In the genomic region with DNA sequence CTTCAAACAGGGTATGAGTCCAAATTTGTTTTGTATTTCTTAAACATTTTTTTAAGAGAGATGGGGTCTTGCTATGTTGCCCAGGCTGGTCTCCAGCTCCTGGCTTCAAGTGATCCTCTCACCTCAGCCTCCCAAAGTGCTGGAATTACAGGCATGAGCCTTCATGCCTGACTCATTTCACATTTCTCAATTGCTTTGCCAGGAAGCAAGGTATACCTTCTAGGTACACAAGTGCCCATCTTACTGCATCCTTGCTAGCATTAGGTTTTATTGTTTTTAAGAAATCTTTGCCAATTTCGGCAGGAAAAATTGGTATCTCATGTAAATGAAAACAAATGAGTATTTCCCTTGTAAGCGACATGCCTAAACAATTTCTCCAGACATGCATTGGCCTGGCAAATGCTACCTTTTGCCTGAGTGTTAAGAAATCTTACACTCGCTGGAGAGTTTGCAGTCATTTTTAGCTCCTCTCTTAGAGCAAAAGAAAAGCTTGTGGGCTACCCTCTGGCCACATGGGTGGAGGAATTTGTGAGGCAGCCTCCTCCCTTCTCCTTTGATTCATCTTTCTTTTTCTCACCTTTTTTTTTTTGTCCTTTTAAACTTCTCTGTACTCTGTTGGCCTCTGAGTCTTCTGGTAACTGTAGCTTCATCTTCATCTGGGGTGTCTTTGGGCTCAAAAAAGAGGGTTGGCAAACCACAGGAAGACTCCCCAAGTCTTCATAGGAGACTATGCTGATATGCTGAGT, we compare ENCODE assay signal across 1 cellular context.
TF ChIP-seq lines count a peak whose summit lies in the region.

No MANE protein-coding gene starts in this region.

TF ChIP-seq in WTC11, 78 proteins besides CTCF, POLR2A, EP300 and RAD21:
- TF ChIP-seq ZNF671 (CRISPR knock-in tag; IDR thresholded peaks at IDR 0.05) (no peak), MXD4 (CRISPR knock-in tag; IDR thresholded peaks at IDR 0.05; ENCODE audit: borderline replicate concordance) (no peak), GRHL2 (CRISPR knock-in tag; IDR thresholded peaks at IDR 0.05; ENCODE audit: insufficient replicate concordance, severe bottlenecking) (no peak)
- TF ChIP-seq, protein P1, sequence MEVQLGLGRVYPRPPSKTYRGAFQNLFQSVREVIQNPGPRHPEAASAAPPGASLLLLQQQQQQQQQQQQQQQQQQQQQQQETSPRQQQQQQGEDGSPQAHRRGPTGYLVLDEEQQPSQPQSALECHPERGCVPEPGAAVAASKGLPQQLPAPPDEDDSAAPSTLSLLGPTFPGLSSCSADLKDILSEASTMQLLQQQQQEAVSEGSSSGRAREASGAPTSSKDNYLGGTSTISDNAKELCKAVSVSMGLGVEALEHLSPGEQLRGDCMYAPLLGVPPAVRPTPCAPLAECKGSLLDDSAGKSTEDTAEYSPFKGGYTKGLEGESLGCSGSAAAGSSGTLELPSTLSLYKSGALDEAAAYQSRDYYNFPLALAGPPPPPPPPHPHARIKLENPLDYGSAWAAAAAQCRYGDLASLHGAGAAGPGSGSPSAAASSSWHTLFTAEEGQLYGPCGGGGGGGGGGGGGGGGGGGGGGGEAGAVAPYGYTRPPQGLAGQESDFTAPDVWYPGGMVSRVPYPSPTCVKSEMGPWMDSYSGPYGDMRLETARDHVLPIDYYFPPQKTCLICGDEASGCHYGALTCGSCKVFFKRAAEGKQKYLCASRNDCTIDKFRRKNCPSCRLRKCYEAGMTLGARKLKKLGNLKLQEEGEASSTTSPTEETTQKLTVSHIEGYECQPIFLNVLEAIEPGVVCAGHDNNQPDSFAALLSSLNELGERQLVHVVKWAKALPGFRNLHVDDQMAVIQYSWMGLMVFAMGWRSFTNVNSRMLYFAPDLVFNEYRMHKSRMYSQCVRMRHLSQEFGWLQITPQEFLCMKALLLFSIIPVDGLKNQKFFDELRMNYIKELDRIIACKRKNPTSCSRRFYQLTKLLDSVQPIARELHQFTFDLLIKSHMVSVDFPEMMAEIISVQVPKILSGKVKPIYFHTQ (CRISPR knock-in tag; IDR thresholded peaks at IDR 0.05), result no peak
- TF ChIP-seq, protein P2, sequence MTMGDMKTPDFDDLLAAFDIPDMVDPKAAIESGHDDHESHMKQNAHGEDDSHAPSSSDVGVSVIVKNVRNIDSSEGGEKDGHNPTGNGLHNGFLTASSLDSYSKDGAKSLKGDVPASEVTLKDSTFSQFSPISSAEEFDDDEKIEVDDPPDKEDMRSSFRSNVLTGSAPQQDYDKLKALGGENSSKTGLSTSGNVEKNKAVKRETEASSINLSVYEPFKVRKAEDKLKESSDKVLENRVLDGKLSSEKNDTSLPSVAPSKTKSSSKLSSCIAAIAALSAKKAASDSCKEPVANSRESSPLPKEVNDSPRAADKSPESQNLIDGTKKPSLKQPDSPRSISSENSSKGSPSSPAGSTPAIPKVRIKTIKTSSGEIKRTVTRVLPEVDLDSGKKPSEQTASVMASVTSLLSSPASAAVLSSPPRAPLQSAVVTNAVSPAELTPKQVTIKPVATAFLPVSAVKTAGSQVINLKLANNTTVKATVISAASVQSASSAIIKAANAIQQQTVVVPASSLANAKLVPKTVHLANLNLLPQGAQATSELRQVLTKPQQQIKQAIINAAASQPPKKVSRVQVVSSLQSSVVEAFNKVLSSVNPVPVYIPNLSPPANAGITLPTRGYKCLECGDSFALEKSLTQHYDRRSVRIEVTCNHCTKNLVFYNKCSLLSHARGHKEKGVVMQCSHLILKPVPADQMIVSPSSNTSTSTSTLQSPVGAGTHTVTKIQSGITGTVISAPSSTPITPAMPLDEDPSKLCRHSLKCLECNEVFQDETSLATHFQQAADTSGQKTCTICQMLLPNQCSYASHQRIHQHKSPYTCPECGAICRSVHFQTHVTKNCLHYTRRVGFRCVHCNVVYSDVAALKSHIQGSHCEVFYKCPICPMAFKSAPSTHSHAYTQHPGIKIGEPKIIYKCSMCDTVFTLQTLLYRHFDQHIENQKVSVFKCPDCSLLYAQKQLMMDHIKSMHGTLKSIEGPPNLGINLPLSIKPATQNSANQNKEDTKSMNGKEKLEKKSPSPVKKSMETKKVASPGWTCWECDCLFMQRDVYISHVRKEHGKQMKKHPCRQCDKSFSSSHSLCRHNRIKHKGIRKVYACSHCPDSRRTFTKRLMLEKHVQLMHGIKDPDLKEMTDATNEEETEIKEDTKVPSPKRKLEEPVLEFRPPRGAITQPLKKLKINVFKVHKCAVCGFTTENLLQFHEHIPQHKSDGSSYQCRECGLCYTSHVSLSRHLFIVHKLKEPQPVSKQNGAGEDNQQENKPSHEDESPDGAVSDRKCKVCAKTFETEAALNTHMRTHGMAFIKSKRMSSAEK (CRISPR knock-in tag; IDR thresholded peaks at IDR 0.05; ENCODE audit: borderline replicate concordance), result no peak
TF ChIP-seq in WTC11: peak in this region for 0.
